Comparison of ENCODE assay signal across 17 cellular contexts in the genomic region with DNA sequence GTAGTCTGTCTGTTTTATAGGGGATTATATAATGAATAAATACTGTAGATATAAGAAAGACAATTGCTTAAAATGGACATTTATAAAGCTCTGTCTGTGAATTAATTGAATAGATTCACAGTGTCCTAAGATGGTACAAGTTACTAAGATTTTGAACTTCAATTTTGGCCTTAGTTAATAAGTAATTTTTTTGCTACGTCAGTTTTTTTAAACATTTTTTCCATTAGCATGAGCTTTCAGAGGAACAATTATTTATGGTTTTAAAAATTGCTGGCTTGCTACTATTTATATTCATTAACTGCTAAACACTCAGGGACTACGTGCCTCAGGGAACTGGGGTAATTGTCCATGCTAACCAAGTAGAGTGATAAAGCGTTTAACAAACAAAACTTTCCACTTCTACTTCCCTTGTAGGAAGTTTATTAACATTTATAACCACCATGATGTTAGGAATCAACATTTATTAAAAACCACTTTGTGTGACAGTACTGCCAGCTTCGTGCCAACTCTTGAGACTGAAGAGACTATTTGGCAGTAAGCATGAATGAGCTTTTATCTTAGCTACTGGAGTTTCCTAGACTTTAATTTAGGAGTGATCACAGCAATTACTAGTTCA.
DNase-seq lines count a peak whose midpoint lies in the region; ATAC-seq, FAIRE-seq and TF ChIP-seq lines count a peak whose summit lies in the region.
"Had no signal": no experiment of that assay in that cellular context is flagged by ENCODE, and none has a peak within 500 bp of the region (broad histone marks: within the 10 kb centered on the region; RNA-seq: fewer than 3 reads in every experiment).

No MANE protein-coding gene starts in this region.

- H3K27ac ChIP-seq in right atrium auricular region, result no peak overlapping the region
- H3K27ac ChIP-seq in prostate gland, result no peak overlapping the region
- H3K27ac ChIP-seq: SJSA1 had no signal

- H3K9me3 ChIP-seq in right atrium auricular region, result no peaks in the 10 kb centered on the region
- H3K9me3 ChIP-seq in prostate gland, result no peaks in the 10 kb centered on the region
- H3K9me3 ChIP-seq: SJSA1 had no signal

- TF ChIP-seq POLR2A in GM12892 (IDR thresholded peaks at IDR 0.05; ENCODE audit: low read depth, low read length) (no peak), prostate gland (IDR thresholded peaks at IDR 0.05) (no peak)

- peaks cover 2% of the 10 kb centered on the region for H3K9me3 Mint-ChIP-seq in activated CD8-positive, alpha-beta memory T cell treated with anti-CD3 and anti-CD28 coated beads, Interleukin-2, amount 10 ng/mL, durations not matched to agents 7 days and 5 days (ENCODE audit: low read depth)

- peaks cover 4% of the 10 kb centered on the region for H3K4me1 Mint-ChIP-seq in activated CD8-positive, alpha-beta memory T cell treated with anti-CD3 and anti-CD28 coated beads, Interleukin-2, amount 10 ng/mL, durations not matched to agents 7 days and 5 days

- no peak overlapping the region for H3K4me3 ChIP-seq in right atrium auricular region
- no peak overlapping the region for H3K4me3 ChIP-seq in prostate gland
- H3K4me3 ChIP-seq: SJSA1 had no signal

- H3K27ac Mint-ChIP-seq in activated CD8-positive, alpha-beta memory T cell treated with anti-CD3 and anti-CD28 coated beads, Interleukin-2, amount 10 ng/mL, durations not matched to agents 7 days and 5 days, result no peak overlapping the region

- peaks cover 3% of the 10 kb centered on the region for H3K27me3 Mint-ChIP-seq in activated CD8-positive, alpha-beta memory T cell treated with anti-CD3 and anti-CD28 coated beads, Interleukin-2, amount 10 ng/mL, durations not matched to agents 7 days and 5 days

- H3K27me3 ChIP-seq in right atrium auricular region (no peaks in the 10 kb centered on the region), prostate gland (replicated peaks; ENCODE audit: insufficient read depth) (no peaks in the 10 kb centered on the region)
- H3K27me3 ChIP-seq: SJSA1 had no signal

- H3K4me1 ChIP-seq in right atrium auricular region (no peaks in the 10 kb centered on the region), prostate gland (replicated peaks) (no peaks in the 10 kb centered on the region)
- H3K4me1 ChIP-seq: SJSA1 had no signal

- no peaks in the 10 kb centered on the region for H3K36me3 ChIP-seq in right atrium auricular region
- H3K36me3 ChIP-seq in prostate gland, result no peaks in the 10 kb centered on the region
- H3K36me3 ChIP-seq: SJSA1 had no signal

- CTCF ChIA-PET in activated CD8-positive, alpha-beta memory T cell treated with anti-CD3 and anti-CD28 coated beads, Interleukin-2, amount 10 ng/mL, durations not matched to agents 7 days and 5 days (lab: Charles Lee), result no interaction called here

- DNase-seq in GM12892 (ENCODE audit: insufficient read length) (no peak), NCI-H446 (lab: John Stamatoyannopoulos, UW) (peak; percentile 31 to 41), epidermal melanocyte (ENCODE audit: insufficient read length, low spot score) (peak; percentile 19), renal cortical epithelial cell (ENCODE audit: low read depth) (peak; percentile 44), right atrium auricular region (ENCODE audit: low spot score) (no peak), prostate gland (ENCODE audit: low spot score) (no peak)
- no peak for DNase-seq in activated CD8-positive, alpha-beta memory T cell treated with anti-CD3 and anti-CD28 coated beads, Interleukin-2, amount 10 ng/mL, durations not matched to agents 7 days and 5 days
- DNase-seq: KBM-7, MV-4-11, NCI-H146, NCI-H2081, NCI-H524, NCI-H82 had no signal

- no peak for ATAC-seq in activated CD8-positive, alpha-beta memory T cell treated with anti-CD3 and anti-CD28 coated beads, Interleukin-2, amount 10 ng/mL, durations not matched to agents 7 days and 5 days

- H3K36me3 Mint-ChIP-seq in activated CD8-positive, alpha-beta memory T cell treated with anti-CD3 and anti-CD28 coated beads, Interleukin-2, amount 10 ng/mL, durations not matched to agents 7 days and 5 days, result peaks cover 2% of the 10 kb centered on the region
- H3K36me3 Mint-ChIP-seq: CD14-positive monocyte had no signal

- H3K4me3 Mint-ChIP-seq in activated CD8-positive, alpha-beta memory T cell treated with anti-CD3 and anti-CD28 coated beads, Interleukin-2, amount 10 ng/mL, durations not matched to agents 7 days and 5 days, result no peak overlapping the region
- H3K4me3 Mint-ChIP-seq: CD14-positive monocyte had no signal

- TF ChIP-seq CTCF in right atrium auricular region (IDR thresholded peaks at IDR 0.05), result no peak
- TF ChIP-seq CTCF in prostate gland (IDR thresholded peaks at IDR 0.05), result no peak

- intact Hi-C loops in prostate gland (cut with DNase I), result no loop called here

- FAIRE-seq in GM12892 (lab: Jason Lieb, UNC), result peak; percentile 21
- FAIRE-seq: G401.6, H54 had no signal

- WGBS in prostate gland, result 17% methylated on average over 4 of the region's 4 CpGs

Comparison
In these comparisons a context has a peak if more than half of its experiments do, and no peak if none do; other contexts are left out.
1. DNase-seq: peak in NCI-H446 (2 of 2), epidermal melanocyte (single experiment) and renal cortical epithelial cell (single experiment); none in GM12892 (single experiment), right atrium auricular region (single experiment), prostate gland (single experiment) and activated CD8-positive, alpha-beta memory T cell treated with anti-CD3 and anti-CD28 coated beads, Interleukin-2, amount 10 ng/mL, durations not matched to agents 7 days and 5 days (single experiment).